Comparison of ENCODE assay signal across 21 cellular contexts in genomic region chr7:112067609-112068540, GRCh38.
DNase-seq lines count a peak whose midpoint lies in the region; ATAC-seq, FAIRE-seq and TF ChIP-seq lines count a peak whose summit lies in the region.
"Had no signal": no experiment of that assay in that cellular context is flagged by ENCODE, and none has a peak within 500 bp of the region (broad histone marks: within the 10 kb centered on the region; RNA-seq: fewer than 3 reads in every experiment).

No MANE protein-coding gene starts in this region.

- H3K4me2 ChIP-seq in keratinocyte (ENCODE audit: control insufficient read depth, extremely low read depth, insufficient read depth, low read depth, low read length), result peak overlapping the region; percentile 11
- H3K4me2 ChIP-seq: BLaER1 had no signal

- H3K27ac ChIP-seq in VCaP, result peak overlapping the region; percentile 48
- H3K27ac ChIP-seq in keratinocyte (ENCODE audit: control insufficient read depth, insufficient read depth, low read length), result no peak overlapping the region
- H3K27ac ChIP-seq: 22Rv1, BLaER1, breast epithelium, skin epidermis had no signal

- H3K9me1 ChIP-seq in keratinocyte (ENCODE audit: control insufficient read depth, extremely low read depth, insufficient read depth, low read length), result no peaks in the 10 kb centered on the region

- H4K20me1 ChIP-seq in keratinocyte (ENCODE audit: control insufficient read depth, extremely low read depth, insufficient read depth, low read length), result no peaks in the 10 kb centered on the region
- H4K20me1 ChIP-seq: BLaER1 had no signal

- no peaks in the 10 kb centered on the region for H3K9me3 ChIP-seq in keratinocyte (ENCODE audit: control insufficient read depth, low read depth, low read length)
- H3K9me3 ChIP-seq: BLaER1, breast epithelium had no signal

- H2AFZ ChIP-seq in keratinocyte (ENCODE audit: control insufficient read depth, low read length), result no peak overlapping the region

- no peak for TF ChIP-seq CTCF in VCaP (conservative IDR thresholded peaks at IDR 0.05)
- no peak for TF ChIP-seq CTCF in keratinocyte (optimal IDR thresholded peaks at IDR 0.05 in 1 of 3, IDR thresholded peaks at IDR 0.05 in 1 of 3, conservative IDR thresholded peaks at IDR 0.05 in 1 of 3; ENCODE audit: extremely low read depth in 1 of 3, insufficient read depth in 2 of 3, low read length in 3 of 3)

- dilution Hi-C loops in keratinocyte (cut with MboI; ENCODE audit: extremely low pct_ligation_motif_present, low sequenced_read_pairs), result no loop called here

- DNase-seq in NCI-H1417 (lab: John Stamatoyannopoulos, UW) (peak in 2 of 3 experiments; percentile 53 to 89), NCI-H1417 treated with DMSO at 0.1 percent for 48 hours (lab: John Stamatoyannopoulos, UW) (no peak), keratinocyte (ENCODE audit: low read depth, low spot score) (no peak), pons (ENCODE audit: low spot score) (peak; percentile 58), HT-29 (ENCODE audit: low spot score) (no peak), foreskin melanocyte (no peak)
- DNase-seq: activated CD4-positive, alpha-beta T cell treated with anti-CD3 and anti-CD28 coated beads for 4 hours; activated naive CD8-positive, alpha-beta T cell treated with anti-CD3 and anti-CD28 coated beads, Interleukin-2, amount 50 U/mL, for 24 hours; dermis blood vessel endothelial cell; glutamatergic neuron; naive thymus-derived CD8-positive, alpha-beta T cell; NCI-H1105; stimulated activated CD4-positive, alpha-beta T cell treated with anti-CD3 and anti-CD28 coated beads, Interleukin-4, amount 100 ng/mL, for 1 hour; stimulated activated naive CD8-positive, alpha-beta T cell treated with anti-CD3 and anti-CD28 coated beads, Interleukin-15, amount 100 ng/mL, for 72 hours had no signal

- FAIRE-seq in keratinocyte (lab: Jason Lieb, UNC), result peak; percentile 71
- FAIRE-seq: HTR-8/SVneo had no signal

- ATAC-seq in HG02678 (IDR thresholded peaks at IDR 0.05; ENCODE audit: unreplicated experiment), result no peak
- ATAC-seq: activated naive CD8-positive, alpha-beta T cell treated with anti-CD3 and anti-CD28 coated beads, Interleukin-2, amount 50 U/mL, for 24 hours; naive thymus-derived CD8-positive, alpha-beta T cell; stimulated activated naive CD8-positive, alpha-beta T cell treated with anti-CD3 and anti-CD28 coated beads, Interleukin-15, amount 100 ng/mL, for 72 hours had no signal

- H3K4me3 ChIP-seq in keratinocyte (ENCODE audit: control insufficient read depth in 2 of 3, extremely low read depth in 1 of 3, insufficient read depth in 2 of 3, low read depth in 1 of 3, low read length in 3 of 3), result no peak overlapping the region
- H3K4me3 ChIP-seq: BLaER1, breast epithelium, skin epidermis had no signal

- peaks cover 45% of the 10 kb centered on the region for H3K4me1 ChIP-seq in keratinocyte (ENCODE audit: control insufficient read depth, extremely low read depth, insufficient read depth, low read length)
- H3K4me1 ChIP-seq: BLaER1, breast epithelium had no signal

- no peaks in the 10 kb centered on the region for H3K27me3 ChIP-seq in keratinocyte (ENCODE audit: control insufficient read depth, extremely low read depth, insufficient read depth, low read length)
- H3K27me3 ChIP-seq: BLaER1, breast epithelium had no signal

- no peak overlapping the region for H3K9ac ChIP-seq in keratinocyte (ENCODE audit: control insufficient read depth, extremely low read depth, insufficient read depth, low read length)
- H3K9ac ChIP-seq: BLaER1 had no signal

- peaks cover 7% of the 10 kb centered on the region for H3K79me2 ChIP-seq in keratinocyte (ENCODE audit: control insufficient read depth, insufficient read depth, low read length)

- no peaks in the 10 kb centered on the region for H3K36me3 ChIP-seq in keratinocyte (ENCODE audit: control insufficient read depth in 2 of 2, extremely low read depth in 1 of 2, insufficient read depth in 2 of 2, low read length in 2 of 2)
- H3K36me3 ChIP-seq: BLaER1, breast epithelium had no signal

Comparison
In these comparisons a context has a peak if more than half of its experiments do, and no peak if none do; other contexts are left out.
1. DNase-seq: peak in NCI-H1417 (2 of 3) and pons (single experiment); none in NCI-H1417 treated with DMSO at 0.1 percent for 48 hours (single experiment), keratinocyte (single experiment), HT-29 (single experiment) and foreskin melanocyte (single experiment).